ENCODE assay signal across 2 cellular contexts in the genomic region with DNA sequence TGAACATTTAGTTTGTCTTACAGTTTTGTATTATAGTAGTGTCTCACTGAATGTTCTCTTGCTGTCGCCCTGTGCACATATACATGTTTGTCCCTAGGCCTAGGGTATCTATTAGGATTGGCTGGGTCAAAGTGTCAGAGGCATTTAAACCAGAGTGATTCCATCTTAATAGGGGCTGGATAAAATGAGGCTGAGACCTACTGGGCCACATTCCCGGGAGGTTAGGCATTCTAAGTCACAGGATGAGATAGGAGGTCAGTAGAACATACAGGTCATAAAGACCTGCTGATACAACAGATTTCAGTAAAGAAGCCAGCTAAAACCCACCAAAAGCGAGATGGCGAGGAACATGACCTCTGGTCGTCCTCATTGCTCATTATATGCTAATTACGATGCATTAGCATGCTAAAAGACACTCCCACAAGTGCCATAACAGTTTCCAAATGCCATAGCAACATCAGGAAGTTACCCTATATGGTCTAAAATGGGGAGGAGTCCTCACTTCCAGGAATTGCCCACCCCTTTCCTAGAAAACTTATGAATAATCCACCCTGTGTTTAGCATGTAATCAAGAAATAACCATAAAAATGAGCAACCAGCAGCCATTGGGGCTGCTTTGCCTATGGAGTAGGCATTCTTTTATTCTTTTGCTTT.
TF ChIP-seq lines count a peak whose summit lies in the region.

No MANE protein-coding gene starts in this region.

TF ChIP-seq in GM23338, 12 proteins besides CTCF, POLR2A, EP300 and RAD21 (continued from another document):
- TF ChIP-seq ZNF462 (CRISPR knock-in tag; IDR thresholded peaks at IDR 0.05) (no peak), NANOG (IDR thresholded peaks at IDR 0.05; ENCODE audit: borderline replicate concordance) (no peak)

TF ChIP-seq in WTC11, 78 proteins besides CTCF, POLR2A, EP300 and RAD21 (continued from another document):
- TF ChIP-seq, protein P1, sequence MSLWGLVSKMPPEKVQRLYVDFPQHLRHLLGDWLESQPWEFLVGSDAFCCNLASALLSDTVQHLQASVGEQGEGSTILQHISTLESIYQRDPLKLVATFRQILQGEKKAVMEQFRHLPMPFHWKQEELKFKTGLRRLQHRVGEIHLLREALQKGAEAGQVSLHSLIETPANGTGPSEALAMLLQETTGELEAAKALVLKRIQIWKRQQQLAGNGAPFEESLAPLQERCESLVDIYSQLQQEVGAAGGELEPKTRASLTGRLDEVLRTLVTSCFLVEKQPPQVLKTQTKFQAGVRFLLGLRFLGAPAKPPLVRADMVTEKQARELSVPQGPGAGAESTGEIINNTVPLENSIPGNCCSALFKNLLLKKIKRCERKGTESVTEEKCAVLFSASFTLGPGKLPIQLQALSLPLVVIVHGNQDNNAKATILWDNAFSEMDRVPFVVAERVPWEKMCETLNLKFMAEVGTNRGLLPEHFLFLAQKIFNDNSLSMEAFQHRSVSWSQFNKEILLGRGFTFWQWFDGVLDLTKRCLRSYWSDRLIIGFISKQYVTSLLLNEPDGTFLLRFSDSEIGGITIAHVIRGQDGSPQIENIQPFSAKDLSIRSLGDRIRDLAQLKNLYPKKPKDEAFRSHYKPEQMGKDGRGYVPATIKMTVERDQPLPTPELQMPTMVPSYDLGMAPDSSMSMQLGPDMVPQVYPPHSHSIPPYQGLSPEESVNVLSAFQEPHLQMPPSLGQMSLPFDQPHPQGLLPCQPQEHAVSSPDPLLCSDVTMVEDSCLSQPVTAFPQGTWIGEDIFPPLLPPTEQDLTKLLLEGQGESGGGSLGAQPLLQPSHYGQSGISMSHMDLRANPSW (CRISPR knock-in tag; conservative IDR thresholded peaks at IDR 0.05; ENCODE audit: low read depth): no peak
- no peak for TF ChIP-seq ARID4B (CRISPR knock-in tag; IDR thresholded peaks at IDR 0.05; ENCODE audit: borderline replicate concordance)
- no peak for TF ChIP-seq SP1 (CRISPR knock-in tag; conservative IDR thresholded peaks at IDR 0.05)
- no peak for TF ChIP-seq ZNF232 (CRISPR knock-in tag; IDR thresholded peaks at IDR 0.05)
- no peak for TF ChIP-seq NFATC4 (CRISPR knock-in tag; IDR thresholded peaks at IDR 0.05)
- TF ChIP-seq RELA (CRISPR knock-in tag; IDR thresholded peaks at IDR 0.05; ENCODE audit: borderline replicate concordance): no peak
- TF ChIP-seq ZNF281 (CRISPR knock-in tag; IDR thresholded peaks at IDR 0.05): no peak
- TF ChIP-seq ZNF423 (CRISPR knock-in tag; IDR thresholded peaks at IDR 0.05): no peak
- TF ChIP-seq USF1 (CRISPR knock-in tag; IDR thresholded peaks at IDR 0.05): no peak
- no peak for TF ChIP-seq TEAD1 (CRISPR knock-in tag; IDR thresholded peaks at IDR 0.05)
- TF ChIP-seq, protein P2, sequence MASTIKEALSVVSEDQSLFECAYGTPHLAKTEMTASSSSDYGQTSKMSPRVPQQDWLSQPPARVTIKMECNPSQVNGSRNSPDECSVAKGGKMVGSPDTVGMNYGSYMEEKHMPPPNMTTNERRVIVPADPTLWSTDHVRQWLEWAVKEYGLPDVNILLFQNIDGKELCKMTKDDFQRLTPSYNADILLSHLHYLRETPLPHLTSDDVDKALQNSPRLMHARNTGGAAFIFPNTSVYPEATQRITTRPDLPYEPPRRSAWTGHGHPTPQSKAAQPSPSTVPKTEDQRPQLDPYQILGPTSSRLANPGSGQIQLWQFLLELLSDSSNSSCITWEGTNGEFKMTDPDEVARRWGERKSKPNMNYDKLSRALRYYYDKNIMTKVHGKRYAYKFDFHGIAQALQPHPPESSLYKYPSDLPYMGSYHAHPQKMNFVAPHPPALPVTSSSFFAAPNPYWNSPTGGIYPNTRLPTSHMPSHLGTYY (CRISPR knock-in tag; IDR thresholded peaks at IDR 0.05): no peak
- no peak for TF ChIP-seq NFYB (CRISPR knock-in tag; conservative IDR thresholded peaks at IDR 0.05; ENCODE audit: low read depth)
